ENCODE assay signal across 10 cellular contexts in genomic region chr17:81854974-81855774, GRCh38. TPM values are rescaled to one million over a fixed set of nuclear protein-coding genes. Genes with fewer than 3 reads are reported as not detected.
DNase-seq lines count a peak whose midpoint lies in the region; ATAC-seq and TF ChIP-seq lines count a peak whose summit lies in the region.
"Had no signal": no experiment of that assay in that cellular context is flagged by ENCODE, and none has a peak within 500 bp of the region (broad histone marks: within the 10 kb centered on the region; RNA-seq: fewer than 3 reads in every experiment).

No MANE protein-coding gene starts in this region.

- H3K9me2 ChIP-seq in MM.1S (replicated peaks; ENCODE audit: insufficient read depth, low read length), result no peaks in the 10 kb centered on the region

- peak; percentile 36 for TF ChIP-seq CTCF in DND-41 (IDR thresholded peaks at IDR 0.05; ENCODE audit: borderline replicate concordance, extremely low read depth, low read length, poor library complexity, severe bottlenecking)
- TF ChIP-seq CTCF in MM.1S (IDR thresholded peaks at IDR 0.05; ENCODE audit: low read length), result no peak
- TF ChIP-seq CTCF in upper lobe of right lung (IDR thresholded peaks at IDR 0.05), result no peak

- POLR2A ChIA-PET in naive thymus-derived CD8-positive, alpha-beta T cell (lab: Charles Lee), result interaction anchor here (0.6 to 1.3 kb wide), 5 partner anchors 12 to 365 kb away, joined by 3 to 5 read pairs (median 3); no protein-coding TSS in a partner anchor

- H3K9me3 Mint-ChIP-seq in naive thymus-derived CD8-positive, alpha-beta T cell, result no peaks in the 10 kb centered on the region

- ATAC-seq in DND-41 (ENCODE audit: insufficient read depth, low read depth) (no peak), upper lobe of right lung (no peak)
- ATAC-seq in naive thymus-derived CD8-positive, alpha-beta T cell, result peak; percentile 23 to 44

- peaks cover 0 to 72% (median 5%) of the 10 kb centered on the region in 3 donors for H3K36me3 Mint-ChIP-seq in naive thymus-derived CD8-positive, alpha-beta T cell

- H3K27me3 ChIP-seq in DND-41 (ENCODE audit: insufficient read depth, low read length, poor library complexity) (no peaks in the 10 kb centered on the region), MM.1S (replicated peaks; ENCODE audit: insufficient read depth, low read length) (no peaks in the 10 kb centered on the region), duodenal mucosa (ENCODE audit: control insufficient read depth in 1 of 2, insufficient read depth in 2 of 2, low read length in 2 of 2) (no peaks in the 10 kb centered on the region), upper lobe of right lung (no peaks in the 10 kb centered on the region)

- H3K4me1 Mint-ChIP-seq in naive thymus-derived CD8-positive, alpha-beta T cell, result peaks cover 6 to 40% (median 17%) of the 10 kb centered on the region in 4 donors

- H3K27me3 Mint-ChIP-seq in naive thymus-derived CD8-positive, alpha-beta T cell, result no peaks in the 10 kb centered on the region

- intact Hi-C loops in upper lobe of right lung (cut with DNase I), result no loop called here

- H2AFZ ChIP-seq in DND-41 (ENCODE audit: low read depth, low read length) (no peak overlapping the region), MM.1S (ENCODE audit: low read length) (no peak overlapping the region)

- H3K4me3 ChIP-seq in DND-41 (ENCODE audit: low read depth in 1 of 2, low read length in 2 of 2), result no peak overlapping the region
- H3K4me3 ChIP-seq in MM.1S (ENCODE audit: low read length), result no peak overlapping the region
- H3K4me3 ChIP-seq in duodenal mucosa (ENCODE audit: low read depth in 1 of 2, low read length in 2 of 2), result peak overlapping the region in 1 of 2 donors; percentile 20
- H3K4me3 ChIP-seq in upper lobe of right lung, result no peak overlapping the region

- no peak for DNase-seq in DND-41
- DNase-seq in MM.1S, result peak; percentile 5
- peak in 1 of 10 donors; percentile 17 for DNase-seq in naive thymus-derived CD8-positive, alpha-beta T cell
- DNase-seq in upper lobe of right lung, result no peak
- DNase-seq in stimulated activated naive CD4-positive, alpha-beta T cell treated with Interleukin-2 at 50 U/mL for 16 hours (lab: John Stamatoyannopoulos, UW), result no peak
- no peak for DNase-seq in H4 (ENCODE audit: low spot score)
- no peak for DNase-seq in T-helper 1 cell
- DNase-seq: amniotic stem cell, Calu3 had no signal

- H3K9me3 ChIP-seq in DND-41 (ENCODE audit: insufficient read depth, low read length, severe bottlenecking), result no peaks in the 10 kb centered on the region
- no peaks in the 10 kb centered on the region for H3K9me3 ChIP-seq in MM.1S (replicated peaks; ENCODE audit: insufficient read depth, low read length)
- no peaks in the 10 kb centered on the region for H3K9me3 ChIP-seq in duodenal mucosa (ENCODE audit: control insufficient read depth in 1 of 2, low read length in 2 of 2)
- no peaks in the 10 kb centered on the region for H3K9me3 ChIP-seq in upper lobe of right lung

- H4K20me1 ChIP-seq in DND-41 (ENCODE audit: insufficient read depth, low read length) (peaks cover 55% of the 10 kb centered on the region), MM.1S (ENCODE audit: insufficient read depth, low read length) (peaks cover 3% of the 10 kb centered on the region; the same call in 1 of the 2 replicates)

- H3K4me3 Mint-ChIP-seq in naive thymus-derived CD8-positive, alpha-beta T cell, result no peak overlapping the region

- H3K79me2 ChIP-seq in DND-41 (ENCODE audit: insufficient read depth, low read length) (peaks cover 84% of the 10 kb centered on the region), MM.1S (ENCODE audit: low read length) (peaks cover 88% of the 10 kb centered on the region)

- H3K27ac ChIP-seq in DND-41 (ENCODE audit: low read length) (no peak overlapping the region), MM.1S (ENCODE audit: low read length) (no peak overlapping the region), duodenal mucosa (ENCODE audit: low read depth, low read length) (no peak overlapping the region), upper lobe of right lung (no peak overlapping the region)

- H3K27ac Mint-ChIP-seq in naive thymus-derived CD8-positive, alpha-beta T cell, result peak overlapping the region in 1 of 10 donors; percentile 43

- H3K4me2 ChIP-seq in DND-41 (ENCODE audit: insufficient read depth, low read length) (no peak overlapping the region), MM.1S (ENCODE audit: low read depth, low read length) (no peak overlapping the region)

- H3K36me3 ChIP-seq in DND-41 (ENCODE audit: insufficient read depth, low read length), result peaks cover 84% of the 10 kb centered on the region
- peaks cover 22% of the 10 kb centered on the region for H3K36me3 ChIP-seq in MM.1S (replicated peaks; ENCODE audit: insufficient read depth, low read length)
- peaks cover 36 to 65% of the 10 kb centered on the region in 2 donors for H3K36me3 ChIP-seq in duodenal mucosa (ENCODE audit: control insufficient read depth in 1 of 2, insufficient read depth in 2 of 2, low read length in 2 of 2)
- H3K36me3 ChIP-seq in upper lobe of right lung, result peaks cover 87% of the 10 kb centered on the region

- H3K9ac ChIP-seq in DND-41 (ENCODE audit: low read depth, low read length), result no peak overlapping the region
- H3K9ac ChIP-seq in MM.1S (ENCODE audit: low read length), result no peak overlapping the region
- H3K9ac ChIP-seq in duodenal mucosa (ENCODE audit: low read depth in 1 of 2, low read length in 2 of 2), result peak overlapping the region; percentile 22 to 43

- peaks cover 4% of the 10 kb centered on the region; the same call in 1 of the 2 replicates for H3F3A ChIP-seq in MM.1S (ENCODE audit: insufficient read depth, low read length)

- H3K4me1 ChIP-seq in DND-41 (ENCODE audit: insufficient read depth, low read length), result peaks cover 32% of the 10 kb centered on the region
- H3K4me1 ChIP-seq in MM.1S (ENCODE audit: low read length), result peaks cover 11% of the 10 kb centered on the region
- peaks cover 31 to 45% of the 10 kb centered on the region in 2 donors for H3K4me1 ChIP-seq in duodenal mucosa (ENCODE audit: control insufficient read depth in 1 of 2, insufficient read depth in 2 of 2, low read length in 2 of 2)
- H3K4me1 ChIP-seq in upper lobe of right lung, result peaks cover 14% of the 10 kb centered on the region

RNA-seq across cellular contexts. Expression of gene P4HB, which starts 5.2 kb away (rescaled TPM):
- total RNA-seq in naive thymus-derived CD8-positive, alpha-beta T cell, result 100 to 1,000 TPM; 181 to 190 TPM
- polyA plus RNA-seq in naive thymus-derived CD8-positive, alpha-beta T cell, result 100 to 1,000 TPM; 166 to 191 (median 191) TPM
- 462 TPM for total RNA-seq in upper lobe of right lung
- 921 and 1,439 TPM in 2 replicates for total RNA-seq in H4 (2014; rRNA removed; shearing (Covaris generic))

RNA-seq across cellular contexts. Expression of gene ARHGDIA, which starts 16.0 kb away (rescaled TPM):
- 100 to 1,000 TPM; 317 to 343 TPM for total RNA-seq in naive thymus-derived CD8-positive, alpha-beta T cell
- polyA plus RNA-seq in naive thymus-derived CD8-positive, alpha-beta T cell, result 100 to 1,000 TPM in 1 of 3 donors, 10 to 100 TPM in 2; 55.1 to 102 (median 87.2) TPM
- 386 TPM for total RNA-seq in upper lobe of right lung
- total RNA-seq in H4 (2014; rRNA removed; shearing (Covaris generic)), result 78.2 and 78.9 TPM in 2 replicates

RNA-seq across cellular contexts. Expression of gene PPP1R27, which starts 20.3 kb away (rescaled TPM):
- not detected for total RNA-seq in naive thymus-derived CD8-positive, alpha-beta T cell
- under 1 TPM in 1 of 3 donors, not detected in 2; 0.11 TPM for polyA plus RNA-seq in naive thymus-derived CD8-positive, alpha-beta T cell
- not detected for total RNA-seq in upper lobe of right lung
- total RNA-seq in H4 (2014; rRNA removed; shearing (Covaris generic)), result not detected in 2 replicates
- total RNA-seq: Calu3 had no signal

RNA-seq across cellular contexts. Expression of gene MCRIP1, which starts 22.1 kb away (rescaled TPM):
- total RNA-seq in naive thymus-derived CD8-positive, alpha-beta T cell, result 10 to 100 TPM; 58.4 to 59.0 TPM
- 10 to 100 TPM; 49.5 to 61.8 (median 55.0) TPM for polyA plus RNA-seq in naive thymus-derived CD8-positive, alpha-beta T cell
- total RNA-seq in upper lobe of right lung, result 72.8 TPM
- 13.7 and 14.9 TPM in 2 replicates for total RNA-seq in H4 (2014; rRNA removed; shearing (Covaris generic))

RNA-seq across cellular contexts. Expression of gene ALYREF, which starts 36.2 kb away (rescaled TPM):
- 10 to 100 TPM; 49.9 to 54.4 TPM for total RNA-seq in naive thymus-derived CD8-positive, alpha-beta T cell
- polyA plus RNA-seq in naive thymus-derived CD8-positive, alpha-beta T cell, result 10 to 100 TPM; 31.7 to 55.4 (median 50.1) TPM
- 39.4 TPM for total RNA-seq in upper lobe of right lung
- total RNA-seq in H4 (2014; rRNA removed; shearing (Covaris generic)), result 149 and 166 TPM in 2 replicates

Comparison
In these comparisons a context has a peak if more than half of its experiments do, and no peak if none do; other contexts are left out.
1. ATAC-seq: peak in naive thymus-derived CD8-positive, alpha-beta T cell (2 of 2); none in DND-41 (single experiment) and upper lobe of right lung (single experiment).
2. H3K9ac ChIP-seq: peak in duodenal mucosa (2 of 2); none in DND-41 (single experiment) and MM.1S (single experiment).